Comparison of ENCODE assay signal across 12 cellular contexts in the genomic region with DNA sequence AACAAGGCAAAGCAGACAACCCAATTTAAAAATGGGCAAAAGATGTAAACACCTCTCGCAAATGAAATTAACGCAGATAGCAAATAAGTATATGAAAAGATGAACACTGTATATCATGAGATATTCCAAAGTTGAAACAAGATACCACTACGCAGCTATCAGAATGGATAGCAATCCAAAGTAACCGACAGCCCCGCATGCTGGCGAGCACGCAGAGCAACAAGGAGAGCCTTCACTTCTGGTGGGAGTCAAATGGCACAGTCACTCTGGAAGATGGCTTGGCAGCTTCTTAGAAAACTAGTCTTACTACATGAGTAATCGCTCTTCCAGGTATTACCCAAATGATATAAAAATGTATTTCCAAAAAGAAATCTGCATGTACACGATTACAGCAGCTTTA. TPM values are rescaled to one million over a fixed set of nuclear protein-coding genes. Genes with fewer than 3 reads are reported as not detected.
DNase-seq lines count a peak whose midpoint lies in the region; ATAC-seq, FAIRE-seq and TF ChIP-seq lines count a peak whose summit lies in the region.
"Had no signal": no experiment of that assay in that cellular context is flagged by ENCODE, and none has a peak within 500 bp of the region (broad histone marks: within the 10 kb centered on the region; RNA-seq: fewer than 3 reads in every experiment).

No MANE protein-coding gene starts in this region.

- peak overlapping the region; percentile 80 to 98 (median 91) for H3K4me3 ChIP-seq in HepG2 (replicated peaks in 1 of 3; ENCODE audit: insufficient read depth in 1 of 3, low read depth in 2 of 3, low read length in 3 of 3)

- no peaks in the 10 kb centered on the region for H3K9me3 Mint-ChIP-seq in stimulated activated naive CD8-positive, alpha-beta T cell treated with anti-CD3 and anti-CD28 coated beads, Interleukin-15, Interleukin-2, amounts not matched to agents 100 ng/mL and 50 ng/mL, for 24 hours
- no peaks in the 10 kb centered on the region for H3K9me3 Mint-ChIP-seq in activated CD8-positive, alpha-beta T cell treated with anti-CD3 and anti-CD28 coated beads, Interleukin-2, amount 10 ng/mL, durations not matched to agents 7 days and 5 days (ENCODE audit: insufficient read depth)

- peak overlapping the region; percentile 98 for H3K9ac ChIP-seq in HepG2 (ENCODE audit: insufficient read depth, low read depth, low read length)

- peaks cover 0 to 7% of the 10 kb centered on the region in 2 experiments; a peak in 1 of 5 replicates for H3K27me3 ChIP-seq in HepG2 (ENCODE audit: control insufficient read depth in 1 of 2, insufficient read depth in 2 of 2, low read length in 2 of 2)

- no peak overlapping the region for H2AFZ ChIP-seq in HepG2 (ENCODE audit: low read length)

- H3K79me2 ChIP-seq in HepG2 (ENCODE audit: insufficient read depth, low read length), result peaks cover 44% of the 10 kb centered on the region

- BruUV-seq in HepG2 (replicated peaks; lab: Mats Ljungman, UMichigan), result no TSS peak

- CTCF ChIA-PET in activated CD8-positive, alpha-beta T cell treated with anti-CD3 and anti-CD28 coated beads, Interleukin-2, amount 10 ng/mL, durations not matched to agents 7 days and 5 days (lab: Charles Lee), result interaction anchor here (3.7 kb wide), 1 partner anchor 11 kb away, joined by 19 read pairs; no protein-coding TSS in a partner anchor
- CTCF ChIA-PET in HepG2 (lab: Yijun Ruan, JAX; ENCODE audit: low intra/inter-chr PET ratio, low total read pairs), result no interaction called here

- no peak for FAIRE-seq in HepG2 (lab: Jason Lieb, UNC)

- DNase-seq in stimulated activated naive CD8-positive, alpha-beta T cell treated with anti-CD3 and anti-CD28 coated beads, Interleukin-15, Interleukin-2, amounts not matched to agents 100 U/mL and 50 U/mL, for 24 hours, result no peak
- no peak for DNase-seq in activated CD8-positive, alpha-beta T cell treated with anti-CD3 and anti-CD28 coated beads, Interleukin-2, amount 10 ng/mL, durations not matched to agents 7 days and 5 days
- no peak for DNase-seq in HepG2 (ENCODE audit: low spot score)
- no peak for DNase-seq in NCI-H128 (lab: John Stamatoyannopoulos, UW; ENCODE audit: unreplicated experiment)
- DNase-seq: caudate nucleus, DMS79, IMR-90 had no signal

- TF ChIP-seq CTCF in HepG2 (CRISPR knock-in tag; IDR thresholded peaks at IDR 0.05), result no peak

- peaks cover 18 to 24% of the 10 kb centered on the region in 2 experiments for H3K36me3 ChIP-seq in HepG2 (replicated peaks in 1 of 2; ENCODE audit: control insufficient read depth in 1 of 2, insufficient read depth in 2 of 2, low read length in 2 of 2)

- ATAC-seq in stimulated activated naive CD8-positive, alpha-beta T cell treated with anti-CD3 and anti-CD28 coated beads, Interleukin-15, Interleukin-2, amounts not matched to agents 100 U/mL and 50 U/mL, for 24 hours, result no peak
- ATAC-seq in activated CD8-positive, alpha-beta T cell treated with anti-CD3 and anti-CD28 coated beads, Interleukin-2, amount 10 ng/mL, durations not matched to agents 7 days and 5 days, result no peak
- ATAC-seq in HepG2, result no peak
- no peak for ATAC-seq in GM21717 (IDR thresholded peaks at IDR 0.05; ENCODE audit: unreplicated experiment)
- ATAC-seq in GM19452 (IDR thresholded peaks at IDR 0.05; ENCODE audit: unreplicated experiment), result no peak
- ATAC-seq in HG03378 (IDR thresholded peaks at IDR 0.05; ENCODE audit: unreplicated experiment), result no peak

- peaks cover 28% of the 10 kb centered on the region for H4K20me1 ChIP-seq in HepG2 (ENCODE audit: insufficient read depth, low read length)

- peak overlapping the region; percentile 94 for H3K4me3 Mint-ChIP-seq in stimulated activated naive CD8-positive, alpha-beta T cell treated with anti-CD3 and anti-CD28 coated beads, Interleukin-15, Interleukin-2, amounts not matched to agents 100 ng/mL and 50 ng/mL, for 24 hours
- peak overlapping the region; percentile 92 for H3K4me3 Mint-ChIP-seq in activated CD8-positive, alpha-beta T cell treated with anti-CD3 and anti-CD28 coated beads, Interleukin-2, amount 10 ng/mL, durations not matched to agents 7 days and 5 days

- TF ChIP-seq EP300 in HepG2 (IDR thresholded peaks at IDR 0.05; ENCODE audit: low read depth in 2 of 2, low read length in 2 of 2) (no peak), HepG2 (CRISPR knock-in tag; IDR thresholded peaks at IDR 0.05; ENCODE audit: borderline replicate concordance) (no peak)

- intact Hi-C loops in HepG2 (cut with micrococcal nuclease; ENCODE audit: unreplicated experiment), result no loop called here

- H3K9me3 ChIP-seq in HepG2 (ENCODE audit: low read length), result no peaks in the 10 kb centered on the region

- TF ChIP-seq RAD21 in HepG2 (CRISPR knock-in tag; IDR thresholded peaks at IDR 0.05), result no peak

- WGBS in HepG2 (ENCODE audit: low lambda C conversion rate), result 61% methylated on average over 9 of the region's 9 CpGs

- peak overlapping the region; percentile 96 for H3K27ac Mint-ChIP-seq in stimulated activated naive CD8-positive, alpha-beta T cell treated with anti-CD3 and anti-CD28 coated beads, Interleukin-15, Interleukin-2, amounts not matched to agents 100 ng/mL and 50 ng/mL, for 24 hours
- H3K27ac Mint-ChIP-seq in activated CD8-positive, alpha-beta T cell treated with anti-CD3 and anti-CD28 coated beads, Interleukin-2, amount 10 ng/mL, durations not matched to agents 7 days and 5 days, result peak overlapping the region; percentile 95

- peaks cover 34% of the 10 kb centered on the region for H3K4me1 ChIP-seq in HepG2 (ENCODE audit: insufficient read depth, low read length)

- POLR2A ChIA-PET in activated CD8-positive, alpha-beta T cell treated with anti-CD3 and anti-CD28 coated beads, Interleukin-2, amount 10 ng/mL, durations not matched to agents 7 days and 5 days (lab: Charles Lee), result no interaction called here
- POLR2A ChIA-PET in HepG2 (lab: Yijun Ruan, JAX), result no interaction called here

- peak overlapping the region; percentile 82 for H3K4me2 ChIP-seq in HepG2 (ENCODE audit: low read depth, low read length)

- TF ChIP-seq POLR2A in HepG2 (IDR thresholded peaks at IDR 0.05; ENCODE audit: insufficient read depth in 1 of 2, low read depth in 2 of 2, low read length in 2 of 2), result no peak

- peaks cover 21% of the 10 kb centered on the region for H3K4me1 Mint-ChIP-seq in stimulated activated naive CD8-positive, alpha-beta T cell treated with anti-CD3 and anti-CD28 coated beads, Interleukin-15, Interleukin-2, amounts not matched to agents 100 ng/mL and 50 ng/mL, for 24 hours (ENCODE audit: low read depth)
- peaks cover 19% of the 10 kb centered on the region for H3K4me1 Mint-ChIP-seq in activated CD8-positive, alpha-beta T cell treated with anti-CD3 and anti-CD28 coated beads, Interleukin-2, amount 10 ng/mL, durations not matched to agents 7 days and 5 days (ENCODE audit: low read depth)

- peak overlapping the region; percentile 90 for H3K27ac ChIP-seq in HepG2 (ENCODE audit: extremely low read length, insufficient read depth, low read length)

- H3K36me3 Mint-ChIP-seq in stimulated activated naive CD8-positive, alpha-beta T cell treated with anti-CD3 and anti-CD28 coated beads, Interleukin-15, Interleukin-2, amounts not matched to agents 100 ng/mL and 50 ng/mL, for 24 hours (ENCODE audit: low read depth), result peaks cover 22% of the 10 kb centered on the region
- peaks cover 17% of the 10 kb centered on the region for H3K36me3 Mint-ChIP-seq in activated CD8-positive, alpha-beta T cell treated with anti-CD3 and anti-CD28 coated beads, Interleukin-2, amount 10 ng/mL, durations not matched to agents 7 days and 5 days (ENCODE audit: low read depth)

- no peaks in the 10 kb centered on the region for H3K27me3 Mint-ChIP-seq in stimulated activated naive CD8-positive, alpha-beta T cell treated with anti-CD3 and anti-CD28 coated beads, Interleukin-15, Interleukin-2, amounts not matched to agents 100 ng/mL and 50 ng/mL, for 24 hours
- H3K27me3 Mint-ChIP-seq in activated CD8-positive, alpha-beta T cell treated with anti-CD3 and anti-CD28 coated beads, Interleukin-2, amount 10 ng/mL, durations not matched to agents 7 days and 5 days (ENCODE audit: low read depth), result peaks cover 8% of the 10 kb centered on the region

- in situ Hi-C loops in HepG2 (cut with HindIII; ENCODE audit: extremely low pct_ligation_motif_present, low pct_unique_long_range_greater_than_20kb), result no loop called here

RNA-seq across cellular contexts. Expression of gene NDUFA10, which starts 1.4 kb away (rescaled TPM):
- 100 to 1,000 TPM; 102 to 113 TPM for total RNA-seq in activated CD8-positive, alpha-beta T cell treated with anti-CD3 and anti-CD28 coated beads, Interleukin-2, amount 10 ng/mL, durations not matched to agents 7 days and 5 days
- 225 and 270 TPM in 2 replicates for total RNA-seq in HepG2 (2016; rRNA removed; fragmentation: Illumina TruSeq; extraction: Trizol)
- total RNA-seq in HepG2 (2016; cell fraction: cytosol; rRNA removed; fragmentation: Illumina TruSeq; extraction: Trizol; ENCODE audit: low read depth), result 68.9 and 69.8 TPM in 2 replicates
- total RNA-seq in HepG2 (2016; cell fraction: insoluble cytoplasmic fraction; rRNA removed; fragmentation: Illumina TruSeq; extraction: Trizol), result 224 and 283 TPM in 2 replicates
- 92.8 and 99.0 TPM in 2 replicates for total RNA-seq in HepG2 (2016; cell fraction: membrane; rRNA removed; fragmentation: Illumina TruSeq; extraction: Trizol)
- 97.3 and 118 TPM in 2 replicates for total RNA-seq in HepG2 (2016; cell fraction: nucleus; rRNA removed; fragmentation: Illumina TruSeq; extraction: Trizol)
- 152 and 157 TPM in 2 replicates for polyA plus RNA-seq in HepG2 (2011; rRNA removed)
- 172 and 195 TPM in 2 replicates for polyA plus RNA-seq in HepG2 (2011; cell fraction: cytosol; rRNA removed)
- polyA plus RNA-seq in HepG2 (2011; cell fraction: nucleus; rRNA removed), result 154 and 158 TPM in 2 replicates
- polyA plus RNA-seq in HepG2 (2012), result 141 and 153 TPM in 2 replicates
- polyA plus RNA-seq in HepG2 (2016; cell fraction: cytosol; fragmentation: Illumina TruSeq; extraction: Trizol; ENCODE audit: low read depth), result 36.2 and 39.6 TPM in 2 replicates
- polyA plus RNA-seq in HepG2 (2016; cell fraction: insoluble cytoplasmic fraction; fragmentation: Illumina TruSeq; extraction: Trizol; ENCODE audit: low read depth), result 218 and 228 TPM in 2 replicates
- 55.6 and 65.3 TPM in 2 replicates for polyA plus RNA-seq in HepG2 (2016; cell fraction: membrane; fragmentation: Illumina TruSeq; extraction: Trizol; ENCODE audit: low read depth)
- polyA plus RNA-seq in HepG2 (2016; cell fraction: nucleus; fragmentation: Illumina TruSeq; extraction: Trizol; ENCODE audit: insufficient read depth, low read depth), result 112 and 119 TPM in 2 replicates
- polyA minus RNA-seq in HepG2 (2011; rRNA and poly(A)+ RNA removed; ENCODE audit: low replicate concordance), result 102 and 172 TPM in 2 replicates
- 48.1 and 58.0 TPM in 2 replicates for polyA minus RNA-seq in HepG2 (2011; cell fraction: cytosol; rRNA and poly(A)+ RNA removed)
- polyA minus RNA-seq in HepG2 (2011; cell fraction: nucleus; rRNA and poly(A)+ RNA removed), result 124 and 130 TPM in 2 replicates

RNA-seq across cellular contexts. Expression of gene OR6B2, which starts 6.4 kb away (rescaled TPM):
- total RNA-seq in activated CD8-positive, alpha-beta T cell treated with anti-CD3 and anti-CD28 coated beads, Interleukin-2, amount 10 ng/mL, durations not matched to agents 7 days and 5 days, result not detected
- total RNA-seq in HepG2 (2016; rRNA removed; fragmentation: Illumina TruSeq; extraction: Trizol), result not detected in 2 replicates
- total RNA-seq in HepG2 (2016; cell fraction: cytosol; rRNA removed; fragmentation: Illumina TruSeq; extraction: Trizol; ENCODE audit: low read depth), result not detected in 2 replicates
- total RNA-seq in HepG2 (2016; cell fraction: insoluble cytoplasmic fraction; rRNA removed; fragmentation: Illumina TruSeq; extraction: Trizol), result not detected in 2 replicates
- total RNA-seq in HepG2 (2016; cell fraction: membrane; rRNA removed; fragmentation: Illumina TruSeq; extraction: Trizol), result not detected in 2 replicates
- not detected in 2 replicates for total RNA-seq in HepG2 (2016; cell fraction: nucleus; rRNA removed; fragmentation: Illumina TruSeq; extraction: Trizol)
- not detected in 2 replicates for polyA plus RNA-seq in HepG2 (2011; rRNA removed)
- polyA plus RNA-seq in HepG2 (2011; cell fraction: cytosol; rRNA removed), result not detected in 2 replicates
- polyA plus RNA-seq in HepG2 (2011; cell fraction: nucleus; rRNA removed), result not detected in 2 replicates
- not detected in 2 replicates for polyA plus RNA-seq in HepG2 (2012)
- polyA plus RNA-seq in HepG2 (2016; cell fraction: cytosol; fragmentation: Illumina TruSeq; extraction: Trizol; ENCODE audit: low read depth), result not detected in 2 replicates
- polyA plus RNA-seq in HepG2 (2016; cell fraction: insoluble cytoplasmic fraction; fragmentation: Illumina TruSeq; extraction: Trizol; ENCODE audit: low read depth), result not detected in 2 replicates
- polyA plus RNA-seq in HepG2 (2016; cell fraction: membrane; fragmentation: Illumina TruSeq; extraction: Trizol; ENCODE audit: low read depth), result not detected in 2 replicates
- polyA plus RNA-seq in HepG2 (2016; cell fraction: nucleus; fragmentation: Illumina TruSeq; extraction: Trizol; ENCODE audit: insufficient read depth, low read depth), result not detected in 2 replicates
- not detected in 2 replicates for polyA minus RNA-seq in HepG2 (2011; rRNA and poly(A)+ RNA removed; ENCODE audit: low replicate concordance)
- not detected in 2 replicates for polyA minus RNA-seq in HepG2 (2011; cell fraction: cytosol; rRNA and poly(A)+ RNA removed)
- polyA minus RNA-seq in HepG2 (2011; cell fraction: nucleus; rRNA and poly(A)+ RNA removed), result not detected in 2 replicates
- total RNA-seq: IMR-90; T-helper 1 cell treated with Interleukin-12 subunit alpha and Interleukin-12 subunit beta and Interleukin-4 antibody, amounts not matched to agents 30 ng/mL and 1 ng/mL, for 36 hours had no signal
- polyA plus RNA-seq: IMR-90 had no signal

RNA-seq across cellular contexts. Expression of gene OR6B3, which starts 29.5 kb away (rescaled TPM):
- total RNA-seq in activated CD8-positive, alpha-beta T cell treated with anti-CD3 and anti-CD28 coated beads, Interleukin-2, amount 10 ng/mL, durations not matched to agents 7 days and 5 days, result not detected
- total RNA-seq in HepG2 (2016; rRNA removed; fragmentation: Illumina TruSeq; extraction: Trizol), result not detected in 2 replicates
- total RNA-seq in HepG2 (2016; cell fraction: cytosol; rRNA removed; fragmentation: Illumina TruSeq; extraction: Trizol; ENCODE audit: low read depth), result not detected in 2 replicates
- total RNA-seq in HepG2 (2016; cell fraction: insoluble cytoplasmic fraction; rRNA removed; fragmentation: Illumina TruSeq; extraction: Trizol), result not detected in 2 replicates
- total RNA-seq in HepG2 (2016; cell fraction: membrane; rRNA removed; fragmentation: Illumina TruSeq; extraction: Trizol), result not detected in 2 replicates
- not detected in 2 replicates for total RNA-seq in HepG2 (2016; cell fraction: nucleus; rRNA removed; fragmentation: Illumina TruSeq; extraction: Trizol)
- not detected in 2 replicates for polyA plus RNA-seq in HepG2 (2011; rRNA removed)
- polyA plus RNA-seq in HepG2 (2011; cell fraction: cytosol; rRNA removed), result not detected in 2 replicates
- not detected in 2 replicates for polyA plus RNA-seq in HepG2 (2011; cell fraction: nucleus; rRNA removed)
- not detected in 2 replicates for polyA plus RNA-seq in HepG2 (2012)
- not detected in 2 replicates for polyA plus RNA-seq in HepG2 (2016; cell fraction: cytosol; fragmentation: Illumina TruSeq; extraction: Trizol; ENCODE audit: low read depth)
- polyA plus RNA-seq in HepG2 (2016; cell fraction: insoluble cytoplasmic fraction; fragmentation: Illumina TruSeq; extraction: Trizol; ENCODE audit: low read depth), result not detected in 2 replicates
- polyA plus RNA-seq in HepG2 (2016; cell fraction: membrane; fragmentation: Illumina TruSeq; extraction: Trizol; ENCODE audit: low read depth), result not detected in 2 replicates
- polyA plus RNA-seq in HepG2 (2016; cell fraction: nucleus; fragmentation: Illumina TruSeq; extraction: Trizol; ENCODE audit: insufficient read depth, low read depth), result not detected in 2 replicates
- polyA minus RNA-seq in HepG2 (2011; rRNA and poly(A)+ RNA removed; ENCODE audit: low replicate concordance), result not detected in 2 replicates
- polyA minus RNA-seq in HepG2 (2011; cell fraction: cytosol; rRNA and poly(A)+ RNA removed), result not detected in 2 replicates
- polyA minus RNA-seq in HepG2 (2011; cell fraction: nucleus; rRNA and poly(A)+ RNA removed), result not detected in 2 replicates
- total RNA-seq: IMR-90; T-helper 1 cell treated with Interleukin-12 subunit alpha and Interleukin-12 subunit beta and Interleukin-4 antibody, amounts not matched to agents 30 ng/mL and 1 ng/mL, for 36 hours had no signal
- polyA plus RNA-seq: IMR-90 had no signal
